ENCODE assay signal across 9 cellular contexts in genomic region chr5:37840036-37840909, GRCh38. TPM values are rescaled to one million over a fixed set of nuclear protein-coding genes. Genes with fewer than 3 reads are reported as not detected.
DNase-seq lines count a peak whose midpoint lies in the region; ATAC-seq, FAIRE-seq and TF ChIP-seq lines count a peak whose summit lies in the region.
"Had no signal": no experiment of that assay in that cellular context is flagged by ENCODE, and none has a peak within 500 bp of the region (broad histone marks: within the 10 kb centered on the region; RNA-seq: fewer than 3 reads in every experiment).

A gene with protein sequence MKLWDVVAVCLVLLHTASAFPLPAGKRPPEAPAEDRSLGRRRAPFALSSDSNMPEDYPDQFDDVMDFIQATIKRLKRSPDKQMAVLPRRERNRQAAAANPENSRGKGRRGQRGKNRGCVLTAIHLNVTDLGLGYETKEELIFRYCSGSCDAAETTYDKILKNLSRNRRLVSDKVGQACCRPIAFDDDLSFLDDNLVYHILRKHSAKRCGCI (minus strand): TSS chr5:37840041. CDS start chr5:37834796, 5,245 bp downstream.

- H3K9ac ChIP-seq in HepG2 (ENCODE audit: insufficient read depth, low read depth, low read length) = no peak within 1 kb of the TSS

- H3K27me3 ChIP-seq in HepG2 (ENCODE audit: control insufficient read depth in 1 of 2, insufficient read depth in 2 of 2, low read length in 2 of 2) = peaks cover 6 to 55% of the 10 kb centered on the region in 2 experiments
- H3K27me3 ChIP-seq in testis = no peaks in the 10 kb centered on the region
- H3K27me3 ChIP-seq in effector memory CD4-positive, alpha-beta T cell (replicated peaks; ENCODE audit: control insufficient read depth, insufficient read depth, low read length, poor library complexity, severe bottlenecking) = peaks cover 27% of the 10 kb centered on the region

- no peaks in the 10 kb centered on the region for H4K20me1 ChIP-seq in HepG2 (ENCODE audit: insufficient read depth, low read length)

- peaks cover 57% of the 10 kb centered on the region for H3K27me3 Mint-ChIP-seq in IgD-negative memory B cell
- peaks cover 89% of the 10 kb centered on the region for H3K27me3 Mint-ChIP-seq in activated naive CD4-positive, alpha-beta T cell treated with anti-CD3 and anti-CD28 coated beads, Interleukin-2, amount 10 ng/mL, durations not matched to agents 7 days and 5 days

- H3K36me3 ChIP-seq in HepG2 (replicated peaks in 1 of 2; ENCODE audit: control insufficient read depth in 1 of 2, insufficient read depth in 2 of 2, low read length in 2 of 2) (no peaks in the 10 kb centered on the region), testis (ENCODE audit: low read depth, missing control alignments) (no peaks in the 10 kb centered on the region)
- no peaks in the 10 kb centered on the region for H3K36me3 ChIP-seq in effector memory CD4-positive, alpha-beta T cell (ENCODE audit: control insufficient read depth, insufficient read depth, low read length)

- peak; percentile 61 for TF ChIP-seq CTCF in HepG2 (CRISPR knock-in tag; IDR thresholded peaks at IDR 0.05)
- TF ChIP-seq CTCF in testis (IDR thresholded peaks at IDR 0.05) = no peak

- no TSS peak for BruUV-seq in HepG2 (replicated peaks; lab: Mats Ljungman, UMichigan)

- H3K4me2 ChIP-seq in HepG2 (ENCODE audit: low read depth, low read length) = peak within 1 kb of the TSS; percentile 80

- H3K4me1 ChIP-seq in HepG2 (ENCODE audit: insufficient read depth, low read length) (peaks cover 20% of the 10 kb centered on the region), testis (peaks cover 7% of the 10 kb centered on the region)
- peaks cover 9% of the 10 kb centered on the region for H3K4me1 ChIP-seq in effector memory CD4-positive, alpha-beta T cell (ENCODE audit: control insufficient read depth, insufficient read depth, low read length, poor library complexity, severe bottlenecking)

- no peaks in the 10 kb centered on the region for H3K9me3 ChIP-seq in HepG2 (ENCODE audit: low read length)
- no peaks in the 10 kb centered on the region for H3K9me3 ChIP-seq in testis
- no peaks in the 10 kb centered on the region for H3K9me3 ChIP-seq in effector memory CD4-positive, alpha-beta T cell (ENCODE audit: control insufficient read depth, low read length)

- H3K27ac Mint-ChIP-seq in IgD-negative memory B cell = no peak within 1 kb of the TSS
- H3K27ac Mint-ChIP-seq in activated naive CD4-positive, alpha-beta T cell treated with anti-CD3 and anti-CD28 coated beads, Interleukin-2, amount 10 ng/mL, durations not matched to agents 7 days and 5 days = no peak within 1 kb of the TSS

- WGBS in HepG2 (ENCODE audit: low lambda C conversion rate) = 11% methylated on average over 18 of the region's 72 CpGs
- 4% methylated on average over 11 to 50 of the region's 72 CpGs for WGBS in testis, 2 donors

- no peak for FAIRE-seq in HepG2 (lab: Jason Lieb, UNC)

- no peaks in the 10 kb centered on the region for H3K36me3 Mint-ChIP-seq in IgD-negative memory B cell
- H3K36me3 Mint-ChIP-seq in activated naive CD4-positive, alpha-beta T cell treated with anti-CD3 and anti-CD28 coated beads, Interleukin-2, amount 10 ng/mL, durations not matched to agents 7 days and 5 days = peaks cover 2% of the 10 kb centered on the region

- H2AFZ ChIP-seq in HepG2 (ENCODE audit: low read length) = no peak within 1 kb of the TSS

- peak; percentile 48 for TF ChIP-seq RAD21 in HepG2 (CRISPR knock-in tag; IDR thresholded peaks at IDR 0.05)

- H3K27ac ChIP-seq in HepG2 (ENCODE audit: extremely low read length, insufficient read depth, low read length) (no peak within 1 kb of the TSS), testis (peak within 1 kb of the TSS in 1 of 2 donors; percentile 4)
- H3K27ac ChIP-seq in effector memory CD4-positive, alpha-beta T cell (ENCODE audit: insufficient read depth, low read length, poor library complexity, severe bottlenecking) = no peak within 1 kb of the TSS

- peak within 1 kb of the TSS in 3 of 4 donors; percentile 30 to 79 (median 79) for H3K4me3 Mint-ChIP-seq in IgD-negative memory B cell
- H3K4me3 Mint-ChIP-seq in activated naive CD4-positive, alpha-beta T cell treated with anti-CD3 and anti-CD28 coated beads, Interleukin-2, amount 10 ng/mL, durations not matched to agents 7 days and 5 days = no peak within 1 kb of the TSS

- in situ Hi-C loops in HepG2 (cut with HindIII; ENCODE audit: extremely low pct_ligation_motif_present, low pct_unique_long_range_greater_than_20kb) = no loop called here

- peaks cover 3 to 17% (median 13%) of the 10 kb centered on the region in 3 donors for H3K4me1 Mint-ChIP-seq in IgD-negative memory B cell
- H3K4me1 Mint-ChIP-seq in activated naive CD4-positive, alpha-beta T cell treated with anti-CD3 and anti-CD28 coated beads, Interleukin-2, amount 10 ng/mL, durations not matched to agents 7 days and 5 days = peaks cover 29% of the 10 kb centered on the region

- peak; percentile 53 for DNase-seq in ELF-1 (ENCODE audit: low read depth, low spot score)
- peak; percentile 66 for DNase-seq in cerebellar cortex (ENCODE audit: low spot score)
- DNase-seq in HepG2 (ENCODE audit: low spot score) = peak; percentile 25
- peak; percentile 38 for DNase-seq in testis
- no peak for DNase-seq in SIG-M5 treated with dmso at 0.1 percent for 504 hours (lab: John Stamatoyannopoulos, UW; ENCODE audit: unreplicated experiment)
- DNase-seq in effector memory CD4-positive, alpha-beta T cell = no peak
- no peak for DNase-seq in activated naive CD4-positive, alpha-beta T cell treated with anti-CD3 and anti-CD28 coated beads, Interleukin-2, amount 10 ng/mL, durations not matched to agents 7 days and 5 days

- POLR2A ChIA-PET in HepG2 (lab: Yijun Ruan, JAX) = no interaction called here

- H3K9me3 Mint-ChIP-seq in IgD-negative memory B cell = no peaks in the 10 kb centered on the region
- H3K9me3 Mint-ChIP-seq in activated naive CD4-positive, alpha-beta T cell treated with anti-CD3 and anti-CD28 coated beads, Interleukin-2, amount 10 ng/mL, durations not matched to agents 7 days and 5 days = no peaks in the 10 kb centered on the region

- TF ChIP-seq EP300 in HepG2 (IDR thresholded peaks at IDR 0.05; ENCODE audit: low read depth in 2 of 2, low read length in 2 of 2) (peak in 1 of 2 experiments; percentile 8; a peak in 1 of 4 replicates), HepG2 (CRISPR knock-in tag; IDR thresholded peaks at IDR 0.05; ENCODE audit: borderline replicate concordance) (no peak)

- CTCF ChIA-PET in HepG2 (lab: Yijun Ruan, JAX; ENCODE audit: low intra/inter-chr PET ratio, low total read pairs) = interaction anchor here (2.2 kb wide), 1 partner anchor 353 kb away, joined by 6 read pairs; no protein-coding TSS in a partner anchor
- CTCF ChIA-PET in activated naive CD4-positive, alpha-beta T cell treated with anti-CD3 and anti-CD28 coated beads, Interleukin-2, amount 10 ng/mL, durations not matched to agents 7 days and 5 days (lab: Charles Lee) = interaction anchor here (3.9 kb wide), 1 partner anchor 352 kb away, joined by 15 read pairs; no protein-coding TSS in a partner anchor

- H3K4me3 ChIP-seq in HepG2 (replicated peaks in 1 of 3; ENCODE audit: insufficient read depth in 1 of 3, low read depth in 2 of 3, low read length in 3 of 3) (peak within 1 kb of the TSS; percentile 34 to 64 (median 54); a peak in 5 of 6 replicates), testis (peak within 1 kb of the TSS; percentile 50 to 64)
- no peak within 1 kb of the TSS for H3K4me3 ChIP-seq in effector memory CD4-positive, alpha-beta T cell (ENCODE audit: insufficient read depth, low read depth, low read length, poor library complexity, severe bottlenecking)

- TF ChIP-seq POLR2A in HepG2 (IDR thresholded peaks at IDR 0.05; ENCODE audit: insufficient read depth in 1 of 2, low read depth in 2 of 2, low read length in 2 of 2) (0 out of 4 replicates have a peak, but pooled peaks of 1 of the 2 experiments have one; percentile 31), testis (IDR thresholded peaks at IDR 0.05) (no peak)

- intact Hi-C loops in HepG2 (cut with micrococcal nuclease; ENCODE audit: unreplicated experiment) = loop anchor here (5.0 kb wide), 1 partner anchor 352 kb away; no protein-coding TSS in a partner anchor
- intact Hi-C loops in testis (cut with DNase I; ENCODE audit: low total_unique reads) = no loop called here

- peak; percentile 87 for ATAC-seq in HepG2

- H3K79me2 ChIP-seq in HepG2 (ENCODE audit: insufficient read depth, low read length) = no peaks in the 10 kb centered on the region

TF ChIP-seq in HepG2, 621 proteins besides CTCF, POLR2A, EP300 and RAD21 (continues in another document):
- TF ChIP-seq NFKBIZ (CRISPR knock-in tag; IDR thresholded peaks at IDR 0.05) (no peak), SAFB2 (CRISPR knock-in tag; IDR thresholded peaks at IDR 0.05; ENCODE audit: borderline replicate concordance, low read depth) (no peak)

RNA-seq across cellular contexts. Expression of the gene that starts here (rescaled TPM):
- polyA plus RNA-seq in IgD-negative memory B cell (not detected), HepG2 (2011; rRNA removed) (0.17 and 0.24 TPM in 2 replicates), testis (ENCODE audit: insufficient read depth, low read depth, low replicate concordance) (0.49 TPM)
- total RNA-seq in HepG2 (2016; rRNA removed; fragmentation: Illumina TruSeq; extraction: Trizol) (0.20 and 0.46 TPM in 2 replicates), testis (under 1 TPM; 0.37 to 0.71 TPM)
- total RNA-seq in HepG2 (2016; cell fraction: cytosol; rRNA removed; fragmentation: Illumina TruSeq; extraction: Trizol; ENCODE audit: low read depth) = 0.10 TPM in 1 of 2 replicates, not detected in the other
- total RNA-seq in HepG2 (2016; cell fraction: insoluble cytoplasmic fraction; rRNA removed; fragmentation: Illumina TruSeq; extraction: Trizol) = 0.19 and 0.56 TPM in 2 replicates
- total RNA-seq in HepG2 (2016; cell fraction: membrane; rRNA removed; fragmentation: Illumina TruSeq; extraction: Trizol) = 0.10 and 0.25 TPM in 2 replicates
- total RNA-seq in HepG2 (2016; cell fraction: nucleus; rRNA removed; fragmentation: Illumina TruSeq; extraction: Trizol) = 0.56 and 1.2 TPM in 2 replicates
- 0.05 and 0.17 TPM in 2 replicates for polyA plus RNA-seq in HepG2 (2011; cell fraction: cytosol; rRNA removed)
- 0.29 and 0.45 TPM in 2 replicates for polyA plus RNA-seq in HepG2 (2011; cell fraction: nucleus; rRNA removed)
- 0.08 and 0.44 TPM in 2 replicates for polyA plus RNA-seq in HepG2 (2012)
- 0.05 and 0.06 TPM in 2 replicates for polyA plus RNA-seq in HepG2 (2016; cell fraction: cytosol; fragmentation: Illumina TruSeq; extraction: Trizol; ENCODE audit: low read depth)
- 0.14 and 0.35 TPM in 2 replicates for polyA plus RNA-seq in HepG2 (2016; cell fraction: insoluble cytoplasmic fraction; fragmentation: Illumina TruSeq; extraction: Trizol; ENCODE audit: low read depth)
- polyA plus RNA-seq in HepG2 (2016; cell fraction: membrane; fragmentation: Illumina TruSeq; extraction: Trizol; ENCODE audit: low read depth) = 0.16 and 0.28 TPM in 2 replicates
- polyA plus RNA-seq in HepG2 (2016; cell fraction: nucleus; fragmentation: Illumina TruSeq; extraction: Trizol; ENCODE audit: insufficient read depth, low read depth) = 1.2 and 1.3 TPM in 2 replicates
- 0.16 TPM in 1 of 2 replicates, not detected in the other for polyA minus RNA-seq in HepG2 (2011; rRNA and poly(A)+ RNA removed; ENCODE audit: low replicate concordance)
- 0.18 and 0.30 TPM in 2 replicates for polyA minus RNA-seq in HepG2 (2011; cell fraction: cytosol; rRNA and poly(A)+ RNA removed)
- polyA minus RNA-seq in HepG2 (2011; cell fraction: nucleus; rRNA and poly(A)+ RNA removed) = 0.39 and 0.75 TPM in 2 replicates
- total RNA-seq: T-helper 2 cell treated with Interferon-gamma antibody and Interleukin-4, amounts not matched to agents 100 ng/mL and 5 ng/mL, for 36 hours had no signal

Comparison
In these comparisons a context has a peak if more than half of its experiments do, and no peak if none do; other contexts are left out.
1. Peak in DNase-seq and H3K4me3 ChIP-seq in testis; RNA of the gene not detected or under 1 TPM.
2. DNase-seq: peak in ELF-1 (single experiment), cerebellar cortex (single experiment) and HepG2 (single experiment); none in SIG-M5 treated with dmso at 0.1 percent for 504 hours (single experiment), effector memory CD4-positive, alpha-beta T cell (0 of 3) and activated naive CD4-positive, alpha-beta T cell treated with anti-CD3 and anti-CD28 coated beads, Interleukin-2, amount 10 ng/mL, durations not matched to agents 7 days and 5 days (single experiment).